9 cellular contexts compared by ENCODE assay signal in genomic region chr7:106071356-106071998, GRCh38. TPM values are rescaled to one million over a fixed set of nuclear protein-coding genes. Genes with fewer than 3 reads are reported as not detected.
DNase-seq lines count a peak whose midpoint lies in the region; ATAC-seq and TF ChIP-seq lines count a peak whose summit lies in the region.
"Had no signal": no experiment of that assay in that cellular context is flagged by ENCODE, and none has a peak within 500 bp of the region (broad histone marks: within the 10 kb centered on the region; RNA-seq: fewer than 3 reads in every experiment).

No MANE protein-coding gene starts in this region.

- H3K9me3 ChIP-seq in OCI-LY3 (ENCODE audit: insufficient read depth, low read length) (peaks cover 11% of the 10 kb centered on the region; the same call in 1 of the 2 replicates), thymus (ENCODE audit: control insufficient read depth) (no peaks in the 10 kb centered on the region)

- peak overlapping the region; percentile 82 for H3K4me2 ChIP-seq in OCI-LY3 (ENCODE audit: low read length)

- H3K36me3 ChIP-seq in OCI-LY3 (replicated peaks; ENCODE audit: low read depth, low read length) = no peaks in the 10 kb centered on the region
- H3K36me3 ChIP-seq in thymus (ENCODE audit: control insufficient read depth, insufficient read depth) = no peaks in the 10 kb centered on the region

- ATAC-seq in HG02981 (IDR thresholded peaks at IDR 0.05; ENCODE audit: unreplicated experiment) = peak; percentile 95

- peak overlapping the region; percentile 91 for H3K27ac ChIP-seq in OCI-LY3 (ENCODE audit: low read length)
- H3K27ac ChIP-seq in thymus (ENCODE audit: low read depth) = peak overlapping the region; percentile 100
- H3K27ac ChIP-seq: 22Rv1 had no signal

- H3K4me1 ChIP-seq in OCI-LY3 (ENCODE audit: low read length) (peaks cover 72% of the 10 kb centered on the region), thymus (ENCODE audit: control insufficient read depth, insufficient read depth, low read length) (peaks cover 36% of the 10 kb centered on the region)

- no peak for TF ChIP-seq CTCF in OCI-LY3 (IDR thresholded peaks at IDR 0.05; ENCODE audit: low read depth, low read length)

- H3K79me2 ChIP-seq in OCI-LY3 (ENCODE audit: low read length) = no peaks in the 10 kb centered on the region

- 4% methylated on average over 9 of the region's 9 CpGs for WGBS in thymus

- H3K27me3 ChIP-seq in OCI-LY3 (ENCODE audit: low read depth, low read length) = no peaks in the 10 kb centered on the region; the same call in 1 of the 2 replicates
- H3K27me3 ChIP-seq in thymus (ENCODE audit: control insufficient read depth, insufficient read depth) = no peaks in the 10 kb centered on the region

- peak overlapping the region; percentile 61 for H3K4me3 ChIP-seq in OCI-LY3 (ENCODE audit: low read length)
- peak overlapping the region; percentile 43 for H3K4me3 ChIP-seq in thymus (ENCODE audit: low read length)

- DNase-seq in DMS79 treated with DMSO at 0.1 percent for 48 hours (lab: John Stamatoyannopoulos, UW) = peak; percentile 92
- no peak for DNase-seq in DMS79 (lab: John Stamatoyannopoulos, UW)
- DNase-seq in activated naive CD4-positive, alpha-beta T cell treated with Interleukin-2 at 50 U/mL for 16 hours = peak; percentile 22
- DNase-seq in lung microvascular endothelial cell (ENCODE audit: low read depth in 2 of 2) = peak; percentile 51 to 79
- no peak for DNase-seq in medulla oblongata (ENCODE audit: extremely low spot score)

- no peaks in the 10 kb centered on the region for H4K20me1 ChIP-seq in OCI-LY3 (ENCODE audit: insufficient read depth, low read length)

- H2AFZ ChIP-seq in OCI-LY3 (ENCODE audit: low read depth, low read length) = peak overlapping the region; percentile 48; the same call in 1 of the 2 replicates

- peak overlapping the region; percentile 71 for H3K9ac ChIP-seq in OCI-LY3 (ENCODE audit: low read length)

RNA-seq across cellular contexts. Expression of gene SYPL1, which starts 40.6 kb away (rescaled TPM):
- 71.7 and 75.8 TPM in 2 replicates for total RNA-seq in lung microvascular endothelial cell
- polyA plus RNA-seq in thymus = 77.0 TPM

Comparison
In these comparisons a context has a peak if more than half of its experiments do, and no peak if none do; other contexts are left out.
1. DNase-seq: peak in DMS79 treated with DMSO at 0.1 percent for 48 hours (single experiment), activated naive CD4-positive, alpha-beta T cell treated with Interleukin-2 at 50 U/mL for 16 hours (single experiment) and lung microvascular endothelial cell (2 of 2); none in DMS79 (single experiment) and medulla oblongata (single experiment).